In genomic region chr2:45860136-45861106, GRCh38 we compare ENCODE assay signal across 8 cellular contexts.
A peak's percentile ranks its signal among the peaks of the same experiment; 100 is the strongest.
DNase-seq lines count a peak whose midpoint lies in the region; ATAC-seq and TF ChIP-seq lines count a peak whose summit lies in the region.

No MANE protein-coding gene starts in this region.

- H3K36me3 Mint-ChIP-seq in HFFc6 (ENCODE audit: low read depth): peaks cover 8% of the 10 kb centered on the region; the same call in 1 of the 2 replicates
- H3K36me3 Mint-ChIP-seq in activated CD8-positive, alpha-beta T cell treated with anti-CD3 and anti-CD28 coated beads, Interleukin-2, amount 10 ng/mL, durations not matched to agents 7 days and 5 days (ENCODE audit: low read depth): peaks cover 17% of the 10 kb centered on the region
- no peaks in the 10 kb centered on the region for H3K36me3 Mint-ChIP-seq in osteocyte (ENCODE audit: unreplicated experiment)

- H3K4me1 Mint-ChIP-seq in HFFc6 (ENCODE audit: low read depth) (peaks cover 33% of the 10 kb centered on the region), osteocyte (ENCODE audit: unreplicated experiment) (peaks cover 23% of the 10 kb centered on the region)
- H3K4me1 Mint-ChIP-seq in activated CD8-positive, alpha-beta T cell treated with anti-CD3 and anti-CD28 coated beads, Interleukin-2, amount 10 ng/mL, durations not matched to agents 7 days and 5 days (ENCODE audit: low read depth): peaks cover 68% of the 10 kb centered on the region

- H3K27me3 Mint-ChIP-seq in HFFc6 (ENCODE audit: insufficient read depth): peaks cover 2% of the 10 kb centered on the region; the same call in 1 of the 2 replicates
- no peaks in the 10 kb centered on the region for H3K27me3 Mint-ChIP-seq in activated CD8-positive, alpha-beta T cell treated with anti-CD3 and anti-CD28 coated beads, Interleukin-2, amount 10 ng/mL, durations not matched to agents 7 days and 5 days (ENCODE audit: low read depth)
- no peaks in the 10 kb centered on the region for H3K27me3 Mint-ChIP-seq in osteocyte (ENCODE audit: unreplicated experiment)

- peak overlapping the region; percentile 69 for H3K27ac Mint-ChIP-seq in HFFc6
- peak overlapping the region; percentile 93 for H3K27ac Mint-ChIP-seq in activated CD8-positive, alpha-beta T cell treated with anti-CD3 and anti-CD28 coated beads, Interleukin-2, amount 10 ng/mL, durations not matched to agents 7 days and 5 days
- H3K27ac Mint-ChIP-seq in osteocyte (ENCODE audit: unreplicated experiment): peak overlapping the region; percentile 90

- H3K4me3 ChIP-seq in foreskin fibroblast (ENCODE audit: low read depth in 1 of 2, low read length in 2 of 2): peak overlapping the region; percentile 20 to 48

- POLR2A ChIA-PET in activated CD8-positive, alpha-beta T cell treated with anti-CD3 and anti-CD28 coated beads, Interleukin-2, amount 10 ng/mL, durations not matched to agents 7 days and 5 days (lab: Charles Lee): interaction anchor here (0.6 kb wide), 1 partner anchor 19 kb away, joined by 3 read pairs; no protein-coding TSS in a partner anchor

- CTCF ChIA-PET in activated CD8-positive, alpha-beta T cell treated with anti-CD3 and anti-CD28 coated beads, Interleukin-2, amount 10 ng/mL, durations not matched to agents 7 days and 5 days (lab: Charles Lee): interaction anchor here (0.7 to 1.9 kb wide), 8 partner anchors 8 to 211 kb away, joined by 3 to 9 read pairs (median 4); no protein-coding TSS in a partner anchor

- TF ChIP-seq CTCF in HFFc6 (IDR thresholded peaks at IDR 0.05) (no peak; the same call in 1 of the 2 replicates), foreskin fibroblast (IDR thresholded peaks at IDR 0.05; ENCODE audit: low read depth, low read length) (peak; percentile 4), osteocyte (IDR thresholded peaks at IDR 0.05) (peak; percentile 37)

- H3K9me3 Mint-ChIP-seq in HFFc6 (peaks cover 4% of the 10 kb centered on the region; the same call in 1 of the 2 replicates), osteocyte (ENCODE audit: unreplicated experiment) (peaks cover 3% of the 10 kb centered on the region)
- H3K9me3 Mint-ChIP-seq in activated CD8-positive, alpha-beta T cell treated with anti-CD3 and anti-CD28 coated beads, Interleukin-2, amount 10 ng/mL, durations not matched to agents 7 days and 5 days (ENCODE audit: insufficient read depth): no peaks in the 10 kb centered on the region

- DNase-seq in Ammon's horn (ENCODE audit: low spot score): peak; percentile 87
- DNase-seq in HFFc6: peak; percentile 18
- DNase-seq in activated CD8-positive, alpha-beta T cell treated with anti-CD3 and anti-CD28 coated beads, Interleukin-2, amount 10 ng/mL, durations not matched to agents 7 days and 5 days: peak; percentile 57
- peak; percentile 60 to 85 for DNase-seq in foreskin fibroblast
- DNase-seq in osteocyte (ENCODE audit: extremely low spot score, unreplicated experiment): no peak
- no peak for DNase-seq in NCI-H82 treated with DMSO at 0.1 percent for 48 hours (lab: John Stamatoyannopoulos, UW; ENCODE audit: unreplicated experiment)
- no peak for DNase-seq in HT-29 (ENCODE audit: low spot score)
- DNase-seq in NCI-H146 (lab: John Stamatoyannopoulos, UW): no peak

- H3K4me3 Mint-ChIP-seq in HFFc6: peak overlapping the region; percentile 83
- peak overlapping the region; percentile 78 for H3K4me3 Mint-ChIP-seq in activated CD8-positive, alpha-beta T cell treated with anti-CD3 and anti-CD28 coated beads, Interleukin-2, amount 10 ng/mL, durations not matched to agents 7 days and 5 days
- peak overlapping the region; percentile 71 for H3K4me3 Mint-ChIP-seq in osteocyte (ENCODE audit: unreplicated experiment)

- peak; percentile 80 for ATAC-seq in activated CD8-positive, alpha-beta T cell treated with anti-CD3 and anti-CD28 coated beads, Interleukin-2, amount 10 ng/mL, durations not matched to agents 7 days and 5 days

Comparison
In these comparisons a context has a peak if more than half of its experiments do, and no peak if none do; other contexts are left out.
1. DNase-seq: peak in Ammon's horn (single experiment), HFFc6 (single experiment), activated CD8-positive, alpha-beta T cell treated with anti-CD3 and anti-CD28 coated beads, Interleukin-2, amount 10 ng/mL, durations not matched to agents 7 days and 5 days (single experiment) and foreskin fibroblast (2 of 2); none in osteocyte (single experiment), NCI-H82 treated with DMSO at 0.1 percent for 48 hours (single experiment), HT-29 (single experiment) and NCI-H146 (single experiment).
2. Peak in every context shown above with its lines, with median percentiles within 50 percentile points of each other: H3K27ac Mint-ChIP-seq and H3K4me3 Mint-ChIP-seq.